29 cellular contexts compared by ENCODE assay signal in genomic region chr17:9331512-9332163, GRCh38.
A peak's percentile ranks its signal among the peaks of the same experiment; 100 is the strongest.
DNase-seq lines count a peak whose midpoint lies in the region; ATAC-seq, FAIRE-seq and TF ChIP-seq lines count a peak whose summit lies in the region.
"Had no signal": no experiment of that assay in that cellular context is flagged by ENCODE, and none has a peak within 500 bp of the region (broad histone marks: within the 10 kb centered on the region; RNA-seq: fewer than 3 reads in every experiment).

No MANE protein-coding gene starts in this region.

- H3K27me3 Mint-ChIP-seq in natural killer cell treated with Interleukin-12 subunit alpha and Interleukin-12 subunit beta and Interleukin-15 and Interleukin-18, amount 100 ng/mL, for 72 hours = no peaks in the 10 kb centered on the region
- H3K27me3 Mint-ChIP-seq in activated CD4-positive, alpha-beta memory T cell treated with anti-CD3 and anti-CD28 coated beads for 36 hours = no peaks in the 10 kb centered on the region
- H3K27me3 Mint-ChIP-seq: dendritic cell treated with granulocyte-macrophage colony-stimulating factor and Interleukin-4, amounts not matched to agents 40 ng/mL and 50 ng/mL, for 4 days; T-cell had no signal

- POLR2A ChIA-PET in activated CD4-positive, alpha-beta memory T cell treated with anti-CD3 and anti-CD28 coated beads for 36 hours (lab: Charles Lee) = no interaction called here

- TF ChIP-seq CTCF in dorsolateral prefrontal cortex (IDR thresholded peaks at IDR 0.05 in 54 of 56, conservative IDR thresholded peaks at IDR 0.05 in 2 of 56; ENCODE audit: low read depth in 1 of 56, partially characterized antibody in 56 of 56) = no peak
- TF ChIP-seq CTCF in esophagus squamous epithelium (IDR thresholded peaks at IDR 0.05) = no peak

- H3K9me3 Mint-ChIP-seq in natural killer cell treated with Interleukin-12 subunit alpha and Interleukin-12 subunit beta and Interleukin-15 and Interleukin-18, amount 100 ng/mL, for 72 hours = peaks cover 11% of the 10 kb centered on the region
- peaks cover 23% of the 10 kb centered on the region for H3K9me3 Mint-ChIP-seq in activated CD4-positive, alpha-beta memory T cell treated with anti-CD3 and anti-CD28 coated beads for 36 hours

- no peak overlapping the region for H3K4me3 Mint-ChIP-seq in natural killer cell treated with Interleukin-12 subunit alpha and Interleukin-12 subunit beta and Interleukin-15 and Interleukin-18, amount 100 ng/mL, for 72 hours
- H3K4me3 Mint-ChIP-seq in activated CD4-positive, alpha-beta memory T cell treated with anti-CD3 and anti-CD28 coated beads for 36 hours = no peak overlapping the region
- H3K4me3 Mint-ChIP-seq: activated CD8-positive, alpha-beta T cell treated with anti-CD3 and anti-CD28 coated beads, Interleukin-2, amount 10 ng/mL, durations not matched to agents 7 days and 5 days; CD14-positive monocyte; dendritic cell treated with granulocyte-macrophage colony-stimulating factor and Interleukin-4, amounts not matched to agents 40 ng/mL and 50 ng/mL, for 4 days; T-cell had no signal

- TF ChIP-seq POLR2A in esophagus squamous epithelium (IDR thresholded peaks at IDR 0.05) = no peak

- H3K9ac ChIP-seq in HUES64 (ENCODE audit: low read depth, low read length) = no peak overlapping the region
- H3K9ac ChIP-seq: parathyroid adenoma had no signal

- H3K4me3 ChIP-seq in HUES64 (ENCODE audit: low read length) (peak overlapping the region; percentile 11; the same call in 1 of the 2 replicates), dorsolateral prefrontal cortex (peak overlapping the region in 53 of 59 donors; percentile 0 to 60 (median 30)), mesodermal cell (ENCODE audit: extremely low read depth, insufficient read depth, low read length, poor library complexity, severe bottlenecking) (no peak overlapping the region), esophagus squamous epithelium (no peak overlapping the region)
- H3K4me3 ChIP-seq: Peyer's patch, sigmoid colon, SJCRH30, thyroid gland had no signal

- DNase-seq in dorsolateral prefrontal cortex = no peak
- DNase-seq in superior temporal gyrus (ENCODE audit: extremely low spot score) = peak; percentile 49
- DNase-seq in GM19239 (ENCODE audit: insufficient read length, low spot score) = no peak
- no peak for DNase-seq in esophagus squamous epithelium (lab: John Stamatoyannopoulos, UW)
- DNase-seq in natural killer cell treated with Interleukin-12 subunit alpha and Interleukin-12 subunit beta and Interleukin-15 and Interleukin-18, amount 100 ng/mL, for 72 hours (ENCODE audit: low spot score) = no peak
- no peak for DNase-seq in activated CD4-positive, alpha-beta memory T cell treated with anti-CD3 and anti-CD28 coated beads for 36 hours
- DNase-seq: activated CD4-positive, alpha-beta T cell treated with anti-CD3 and anti-CD28 coated beads for 1 hour; activated CD8-positive, alpha-beta T cell treated with anti-CD3 and anti-CD28 coated beads, Interleukin-2, amount 10 ng/mL, durations not matched to agents 7 days and 5 days; activated gamma-delta T cell treated with Interleukin-2 at 50 U/mL for 16 hours; activated T-cell treated with anti-CD3 and anti-CD28 coated beads, Interleukin-2, amount 50 U/mL, for 1 hour; EL; KG1; left colon; mesenchymal stem cell; NCI-H1436; NCI-H526; Peyer's patch; sigmoid colon; SJCRH30; stimulated activated naive CD8-positive, alpha-beta T cell treated with anti-CD3 and anti-CD28 coated beads, Interleukin-15, Interleukin-2, amounts not matched to agents 100 U/mL and 50 U/mL, for 24 hours; T-cell; thyroid gland had no signal

- intact Hi-C loops in dorsolateral prefrontal cortex (cut with DNase I) (no loop called here), esophagus squamous epithelium (cut with DNase I) (no loop called here)
- intact Hi-C loops in activated CD4-positive, alpha-beta memory T cell treated with anti-CD3 and anti-CD28 coated beads for 36 hours (cut with micrococcal nuclease) = no loop called here

- peaks cover 20% of the 10 kb centered on the region for H3K36me3 Mint-ChIP-seq in natural killer cell treated with Interleukin-12 subunit alpha and Interleukin-12 subunit beta and Interleukin-15 and Interleukin-18, amount 100 ng/mL, for 72 hours
- peaks cover 14% of the 10 kb centered on the region for H3K36me3 Mint-ChIP-seq in activated CD4-positive, alpha-beta memory T cell treated with anti-CD3 and anti-CD28 coated beads for 36 hours

- WGBS in HUES64 = 46% methylated on average over 15 of the region's 15 CpGs
- 71 to 76% methylated on average over 13 to 14 of the region's 15 CpGs for WGBS in mesodermal cell (ENCODE audit: insufficient coverage in 2 of 2), 2 experiments
- WGBS in esophagus squamous epithelium, 2 donors = 82 to 86% methylated on average over 15 of the region's 15 CpGs

- no peak for ATAC-seq in natural killer cell treated with Interleukin-12 subunit alpha and Interleukin-12 subunit beta and Interleukin-15 and Interleukin-18, amount 100 ng/mL, for 72 hours
- ATAC-seq: activated CD8-positive, alpha-beta T cell treated with anti-CD3 and anti-CD28 coated beads, Interleukin-2, amount 10 ng/mL, durations not matched to agents 7 days and 5 days; left colon; stimulated activated naive CD8-positive, alpha-beta T cell treated with anti-CD3 and anti-CD28 coated beads, Interleukin-15, Interleukin-2, amounts not matched to agents 100 U/mL and 50 U/mL, for 24 hours; T-cell had no signal

- H3K27ac ChIP-seq in HUES64 (ENCODE audit: low read depth, low read length) = no peak overlapping the region
- peak overlapping the region in 45 of 59 donors; percentile 6 to 78 (median 60) for H3K27ac ChIP-seq in dorsolateral prefrontal cortex
- H3K27ac ChIP-seq in mesodermal cell (ENCODE audit: low read depth, low read length, severe bottlenecking) = peak overlapping the region; percentile 89
- H3K27ac ChIP-seq in esophagus squamous epithelium = no peak overlapping the region
- H3K27ac ChIP-seq: parathyroid adenoma, Peyer's patch, SJCRH30, thyroid gland had no signal

- H3K9me3 ChIP-seq in HUES64 (ENCODE audit: insufficient read depth, low read depth, low read length) (peaks cover 12% of the 10 kb centered on the region), mesodermal cell (ENCODE audit: control insufficient read depth, low read length) (peaks cover 6% of the 10 kb centered on the region), esophagus squamous epithelium (peaks cover 0 to 17% (median 11%) of the 10 kb centered on the region in 3 donors)
- H3K9me3 ChIP-seq: SJCRH30, thyroid gland had no signal

- H3K27me3 ChIP-seq in HUES64 (ENCODE audit: insufficient read depth, low read length) (peaks cover 23% of the 10 kb centered on the region), dorsolateral prefrontal cortex (no peaks in the 10 kb centered on the region), esophagus squamous epithelium (no peaks in the 10 kb centered on the region)
- H3K27me3 ChIP-seq: Peyer's patch, sigmoid colon, SJCRH30, thyroid gland had no signal

- H3K27ac Mint-ChIP-seq in natural killer cell treated with Interleukin-12 subunit alpha and Interleukin-12 subunit beta and Interleukin-15 and Interleukin-18, amount 100 ng/mL, for 72 hours = no peak overlapping the region
- H3K27ac Mint-ChIP-seq in activated CD4-positive, alpha-beta memory T cell treated with anti-CD3 and anti-CD28 coated beads for 36 hours = no peak overlapping the region
- H3K27ac Mint-ChIP-seq: activated CD8-positive, alpha-beta T cell treated with anti-CD3 and anti-CD28 coated beads, Interleukin-2, amount 10 ng/mL, durations not matched to agents 7 days and 5 days; CD14-positive monocyte; dendritic cell treated with granulocyte-macrophage colony-stimulating factor and Interleukin-4, amounts not matched to agents 40 ng/mL and 50 ng/mL, for 4 days; T-cell had no signal

- CTCF ChIA-PET in activated CD4-positive, alpha-beta memory T cell treated with anti-CD3 and anti-CD28 coated beads for 36 hours (lab: Charles Lee) = no interaction called here

- H3K4me1 Mint-ChIP-seq in natural killer cell treated with Interleukin-12 subunit alpha and Interleukin-12 subunit beta and Interleukin-15 and Interleukin-18, amount 100 ng/mL, for 72 hours (ENCODE audit: low read depth in 2 of 2) = peaks cover 4 to 13% of the 10 kb centered on the region in 2 donors
- no peaks in the 10 kb centered on the region for H3K4me1 Mint-ChIP-seq in activated CD4-positive, alpha-beta memory T cell treated with anti-CD3 and anti-CD28 coated beads for 36 hours (ENCODE audit: low read depth)

- peaks cover 35% of the 10 kb centered on the region for H3K4me1 ChIP-seq in HUES64 (ENCODE audit: insufficient read depth, low read length)
- peaks cover 10% of the 10 kb centered on the region for H3K4me1 ChIP-seq in mesodermal cell (ENCODE audit: control insufficient read depth, insufficient read depth, low read length, poor library complexity, severe bottlenecking)
- H3K4me1 ChIP-seq in esophagus squamous epithelium = no peaks in the 10 kb centered on the region
- H3K4me1 ChIP-seq: parathyroid adenoma, Peyer's patch, sigmoid colon, SJCRH30, thyroid gland had no signal

- H3K36me3 ChIP-seq in HUES64 (ENCODE audit: insufficient read depth, low read length) (no peaks in the 10 kb centered on the region), mesodermal cell (ENCODE audit: control insufficient read depth, insufficient read depth, low read length) (no peaks in the 10 kb centered on the region), esophagus squamous epithelium (no peaks in the 10 kb centered on the region)
- H3K36me3 ChIP-seq: Peyer's patch, sigmoid colon, SJCRH30, thyroid gland had no signal

- no peak for FAIRE-seq in GM19239 (lab: Jason Lieb, UNC)
- FAIRE-seq: endothelial cell of umbilical vein, TTC549 had no signal

Comparison
In these comparisons a context has a peak if more than half of its experiments do, and no peak if none do; other contexts are left out.
1. H3K27ac ChIP-seq: peak in dorsolateral prefrontal cortex (45 of 59) and mesodermal cell (single experiment); none in HUES64 (single experiment) and esophagus squamous epithelium (0 of 4).
2. H3K4me3 ChIP-seq: peak in HUES64 (single experiment) and dorsolateral prefrontal cortex (53 of 59); none in mesodermal cell (single experiment) and esophagus squamous epithelium (0 of 4).